Comparison of ENCODE assay signal across 9 cellular contexts in genomic region chr1:6612641-6613360, GRCh38. TPM values are rescaled to one million over a fixed set of nuclear protein-coding genes. Genes with fewer than 3 reads are reported as not detected.
DNase-seq lines count a peak whose midpoint lies in the region; ATAC-seq and TF ChIP-seq lines count a peak whose summit lies in the region.
"Had no signal": no experiment of that assay in that cellular context is flagged by ENCODE, and none has a peak within 500 bp of the region (broad histone marks: within the 10 kb centered on the region; RNA-seq: fewer than 3 reads in every experiment).

No MANE protein-coding gene starts in this region.

- H3K27me3 Mint-ChIP-seq in endothelial cell (ENCODE audit: unreplicated experiment) = peaks cover 6% of the 10 kb centered on the region

- TF ChIP-seq CTCF in endothelial cell (IDR thresholded peaks at IDR 0.05; ENCODE audit: unreplicated experiment) = no peak

- peak overlapping the region; percentile 40 for H3K27ac Mint-ChIP-seq in endothelial cell (ENCODE audit: unreplicated experiment)

- H3K9me3 ChIP-seq in SJSA1 (replicated peaks) = no peaks in the 10 kb centered on the region
- H3K9me3 ChIP-seq in aorta (ENCODE audit: control insufficient read depth, low read length) = no peaks in the 10 kb centered on the region

- peak overlapping the region; percentile 94 for H3K4me3 Mint-ChIP-seq in endothelial cell (ENCODE audit: unreplicated experiment)

- H3K36me3 Mint-ChIP-seq in endothelial cell (ENCODE audit: low read depth, unreplicated experiment) = peaks cover 6% of the 10 kb centered on the region

- H3K27ac ChIP-seq in SJSA1 (peak overlapping the region; percentile 53), aorta (ENCODE audit: low read depth in 1 of 2, low read length in 2 of 2) (peak overlapping the region in 1 of 2 donors; percentile 92)

- H3K4me3 ChIP-seq in SJSA1 (peak overlapping the region; percentile 83), aorta (ENCODE audit: low read length in 2 of 2) (peak overlapping the region; percentile 67)

- WGBS in aorta, 2 donors = 0 to 1% methylated on average over 61 to 67 of the region's 67 CpGs

- H3K4me1 ChIP-seq in SJSA1 (replicated peaks) (peaks cover 15% of the 10 kb centered on the region), aorta (ENCODE audit: control insufficient read depth in 1 of 2, insufficient read depth in 2 of 2, low read length in 2 of 2) (no peaks in the 10 kb centered on the region)

- peak; percentile 38 for ATAC-seq in GM19023 (IDR thresholded peaks at IDR 0.05; ENCODE audit: unreplicated experiment)
- peak; percentile 36 for ATAC-seq in HG03460 (IDR thresholded peaks at IDR 0.05; ENCODE audit: unreplicated experiment)
- ATAC-seq in aorta (ENCODE audit: low FRiP score) = peak; percentile 81

- H3K9me3 Mint-ChIP-seq in endothelial cell (ENCODE audit: unreplicated experiment) = no peaks in the 10 kb centered on the region

- H3K36me3 ChIP-seq in SJSA1 (peaks cover 18% of the 10 kb centered on the region), aorta (ENCODE audit: control insufficient read depth in 1 of 2, insufficient read depth in 2 of 2, low read length in 1 of 2) (no peaks in the 10 kb centered on the region)

- H3K27me3 ChIP-seq in SJSA1 (replicated peaks) (no peaks in the 10 kb centered on the region), aorta (ENCODE audit: control insufficient read depth in 1 of 2, insufficient read depth in 2 of 2, low read length in 1 of 2) (no peaks in the 10 kb centered on the region)

- intact Hi-C loops in aorta (cut with DNase I) = loop anchor here in 1 of 2 donors (1.0 kb wide), 1 partner anchor 10 kb away; no protein-coding TSS in a partner anchor

- DNase-seq in DMS 273 (lab: John Stamatoyannopoulos, UW; ENCODE audit: unreplicated experiment) (peak; percentile 88), SJSA1 (ENCODE audit: low read depth in 1 of 2, low spot score in 2 of 2) (peak; percentile 55 to 71), endothelial cell (ENCODE audit: low spot score) (peak; percentile 36), mucosa of gallbladder (ENCODE audit: low spot score) (peak; percentile 45), aorta (peak; percentile 69 to 83)
- DNase-seq in stimulated activated CD4-positive, alpha-beta T cell treated with anti-CD3 and anti-CD28 coated beads, Interleukin-2, amount 100 ng/mL, for 48 hours = no peak

- peaks cover 12% of the 10 kb centered on the region for H3K4me1 Mint-ChIP-seq in endothelial cell (ENCODE audit: unreplicated experiment)

RNA-seq across cellular contexts. Expression of gene PHF13, which starts 0.7 kb away (rescaled TPM):
- total RNA-seq in SJSA1 (2014; rRNA removed; shearing (Covaris generic)) = 17.6 and 18.0 TPM in 2 replicates
- total RNA-seq in endothelial cell (ENCODE audit: unreplicated experiment) = 21.6 TPM
- total RNA-seq in mucosa of gallbladder = 15.1 TPM
- 10 to 100 TPM; 19.0 to 19.3 TPM for total RNA-seq in aorta
- 10 to 100 TPM in 1 of 2 donors, 1 to 10 TPM in 1; 3.6 to 10.8 TPM for polyA plus RNA-seq in aorta

RNA-seq across cellular contexts. Expression of gene KLHL21, which starts 10.1 kb away (rescaled TPM):
- total RNA-seq in SJSA1 (2014; rRNA removed; shearing (Covaris generic)) = 19.9 and 26.4 TPM in 2 replicates
- total RNA-seq in endothelial cell (ENCODE audit: unreplicated experiment) = 5.0 TPM
- total RNA-seq in mucosa of gallbladder = 42.4 TPM
- 10 to 100 TPM; 37.5 to 38.3 TPM for total RNA-seq in aorta
- polyA plus RNA-seq in aorta = 10 to 100 TPM; 10.8 to 38.0 TPM

RNA-seq across cellular contexts. Expression of gene THAP3, which starts 11.9 kb away (rescaled TPM):
- total RNA-seq in SJSA1 (2014; rRNA removed; shearing (Covaris generic)) = 28.8 and 29.0 TPM in 2 replicates
- 13.5 TPM for total RNA-seq in endothelial cell (ENCODE audit: unreplicated experiment)
- total RNA-seq in mucosa of gallbladder = 25.2 TPM
- total RNA-seq in aorta = 10 to 100 TPM; 11.0 to 21.2 TPM
- 10 to 100 TPM; 20.8 to 44.1 TPM for polyA plus RNA-seq in aorta

RNA-seq across cellular contexts. Expression of gene ZBTB48, which starts 33.0 kb away (rescaled TPM):
- total RNA-seq in SJSA1 (2014; rRNA removed; shearing (Covaris generic)) = 13.4 and 32.5 TPM in 2 replicates
- total RNA-seq in endothelial cell (ENCODE audit: unreplicated experiment) (32.2 TPM), mucosa of gallbladder (55.1 TPM), aorta (10 to 100 TPM; 20.6 to 29.9 TPM)
- polyA plus RNA-seq in aorta = 100 to 1,000 TPM in 1 of 2 donors, 10 to 100 TPM in 1; 25.2 to 204 TPM

RNA-seq across cellular contexts. Expression of gene TAS1R1, which starts 57.7 kb away (rescaled TPM):
- total RNA-seq in SJSA1 (2014; rRNA removed; shearing (Covaris generic)) = not detected in 2 replicates
- total RNA-seq in endothelial cell (ENCODE audit: unreplicated experiment) (not detected), mucosa of gallbladder (0.49 TPM), aorta (not detected)
- polyA plus RNA-seq in aorta = 1 to 10 TPM in 1 of 2 donors, not detected in 1; 1.3 TPM
- total RNA-seq: dermis microvascular lymphatic vessel endothelial cell had no signal

Comparison
In these comparisons a context has a peak if more than half of its experiments do, and no peak if none do; other contexts are left out.
1. DNase-seq: peak in DMS 273 (single experiment), SJSA1 (2 of 2), endothelial cell (single experiment), mucosa of gallbladder (single experiment) and aorta (2 of 2); none in stimulated activated CD4-positive, alpha-beta T cell treated with anti-CD3 and anti-CD28 coated beads, Interleukin-2, amount 100 ng/mL, for 48 hours (0 of 2).
2. Peak in every context shown above with its lines, with median percentiles within 50 percentile points of each other: ATAC-seq.